10 cellular contexts compared by ENCODE assay signal in the genomic region with DNA sequence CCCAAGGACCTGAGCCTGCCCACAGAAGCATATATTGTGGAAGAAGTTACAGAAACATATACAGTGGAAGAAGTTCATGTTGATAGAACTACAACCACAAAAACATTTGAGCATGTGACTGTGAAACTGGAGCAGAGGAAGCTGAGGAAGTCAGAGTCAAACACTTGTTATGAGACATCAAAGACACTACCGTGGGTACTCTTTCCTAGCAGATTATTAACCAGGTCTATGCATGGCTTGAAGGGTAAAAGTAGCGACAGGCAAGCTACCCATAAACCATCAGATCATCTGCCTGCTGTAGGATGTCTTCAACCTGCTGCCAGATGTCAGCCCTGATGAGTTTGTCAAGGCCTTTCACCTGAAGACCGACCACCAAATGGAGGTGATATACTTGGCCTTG. TPM values are rescaled to one million over a fixed set of nuclear protein-coding genes. Genes with fewer than 3 reads are reported as not detected.
A peak's percentile ranks its signal among the peaks of the same experiment; 100 is the strongest.
DNase-seq lines count a peak whose midpoint lies in the region; ATAC-seq and TF ChIP-seq lines count a peak whose summit lies in the region.
"Had no signal": no experiment of that assay in that cellular context is flagged by ENCODE, and none has a peak within 500 bp of the region (broad histone marks: within the 10 kb centered on the region; RNA-seq: fewer than 3 reads in every experiment).

No MANE protein-coding gene starts in this region.

- peaks cover 0 to 15% (median 7%) of the 10 kb centered on the region in 9 donors for H3K9me3 Mint-ChIP-seq in naive thymus-derived CD8-positive, alpha-beta T cell
- peaks cover 6% of the 10 kb centered on the region for H3K9me3 Mint-ChIP-seq in nephron progenitor cell

- peaks cover 0 to 22% (median 22%) of the 10 kb centered on the region in 3 donors for H3K36me3 Mint-ChIP-seq in naive thymus-derived CD8-positive, alpha-beta T cell
- H3K36me3 Mint-ChIP-seq in nephron progenitor cell (ENCODE audit: low read depth) = peaks cover 40% of the 10 kb centered on the region

- POLR2A ChIA-PET in naive thymus-derived CD8-positive, alpha-beta T cell (lab: Charles Lee) = interaction anchor here (0.9 to 3.7 kb wide), 16 partner anchors 11 to 413 kb away, joined by 3 to 58 read pairs (median 5); partner anchors contain the start of gene IVNS1ABP

- TF ChIP-seq CTCF in nephron progenitor cell (IDR thresholded peaks at IDR 0.05) = no peak

- no peaks in the 10 kb centered on the region for H3K27me3 Mint-ChIP-seq in naive thymus-derived CD8-positive, alpha-beta T cell
- H3K27me3 Mint-ChIP-seq in nephron progenitor cell (ENCODE audit: low read depth, poor library complexity) = no peaks in the 10 kb centered on the region
- H3K27me3 Mint-ChIP-seq: dendritic cell treated with granulocyte-macrophage colony-stimulating factor and Interleukin-4, amounts not matched to agents 40 ng/mL and 50 ng/mL, for 4 days had no signal

- DNase-seq in SIG-M5 treated with dmso at 0.1 percent for 504 hours (lab: John Stamatoyannopoulos, UW; ENCODE audit: unreplicated experiment) (peak; percentile 17), SIG-M5 (lab: John Stamatoyannopoulos, UW) (no peak), MV-4-11 (lab: John Stamatoyannopoulos, UW) (peak; percentile 42), superior temporal gyrus (ENCODE audit: extremely low spot score) (no peak), nephron progenitor cell (no peak), NCI-H345 treated with DMSO at 0.1 percent for 48 hours (lab: John Stamatoyannopoulos, UW; ENCODE audit: unreplicated experiment) (no peak)
- peak in 6 of 10 donors; percentile 3 to 74 (median 40) for DNase-seq in naive thymus-derived CD8-positive, alpha-beta T cell
- DNase-seq: NCI-H187 had no signal

- ATAC-seq in HG02642 (IDR thresholded peaks at IDR 0.05; ENCODE audit: poor library complexity, unreplicated experiment) = peak; percentile 93
- ATAC-seq in naive thymus-derived CD8-positive, alpha-beta T cell = peak; percentile 89 to 96

- peak overlapping the region; percentile 92 to 100 (median 97) for H3K27ac Mint-ChIP-seq in naive thymus-derived CD8-positive, alpha-beta T cell
- no peak overlapping the region for H3K27ac Mint-ChIP-seq in nephron progenitor cell
- H3K27ac Mint-ChIP-seq: dendritic cell treated with granulocyte-macrophage colony-stimulating factor and Interleukin-4, amounts not matched to agents 40 ng/mL and 50 ng/mL, for 4 days had no signal

- H3K4me1 Mint-ChIP-seq in naive thymus-derived CD8-positive, alpha-beta T cell = peaks cover 26 to 69% (median 54%) of the 10 kb centered on the region in 4 donors
- no peaks in the 10 kb centered on the region for H3K4me1 Mint-ChIP-seq in nephron progenitor cell

- H3K4me3 Mint-ChIP-seq in naive thymus-derived CD8-positive, alpha-beta T cell = peak overlapping the region; percentile 57 to 88 (median 74)
- no peak overlapping the region for H3K4me3 Mint-ChIP-seq in nephron progenitor cell
- H3K4me3 Mint-ChIP-seq: dendritic cell treated with granulocyte-macrophage colony-stimulating factor and Interleukin-4, amounts not matched to agents 40 ng/mL and 50 ng/mL, for 4 days had no signal

RNA-seq across cellular contexts. Expression of gene IVNS1ABP, which starts 35.8 kb away (rescaled TPM):
- 100 to 1,000 TPM; 160 to 164 TPM for total RNA-seq in naive thymus-derived CD8-positive, alpha-beta T cell
- 10 to 100 TPM; 44.8 to 55.1 (median 48.5) TPM for polyA plus RNA-seq in naive thymus-derived CD8-positive, alpha-beta T cell

Comparison
In these comparisons a context has a peak if more than half of its experiments do, and no peak if none do; other contexts are left out.
1. DNase-seq: peak in SIG-M5 treated with dmso at 0.1 percent for 504 hours (single experiment), MV-4-11 (single experiment) and naive thymus-derived CD8-positive, alpha-beta T cell (6 of 10); none in SIG-M5 (single experiment), superior temporal gyrus (single experiment), nephron progenitor cell (single experiment) and NCI-H345 treated with DMSO at 0.1 percent for 48 hours (single experiment).